27 cellular contexts compared by ENCODE assay signal in genomic region chr16:50137268-50137667, GRCh38. TPM values are rescaled to one million over a fixed set of nuclear protein-coding genes. Genes with fewer than 3 reads are reported as not detected.
DNase-seq lines count a peak whose midpoint lies in the region; ATAC-seq, FAIRE-seq and TF ChIP-seq lines count a peak whose summit lies in the region.
"Had no signal": no experiment of that assay in that cellular context is flagged by ENCODE, and none has a peak within 500 bp of the region (broad histone marks: within the 10 kb centered on the region; RNA-seq: fewer than 3 reads in every experiment).

No MANE protein-coding gene starts in this region.

- no peak overlapping the region for H3K4me3 ChIP-seq in K562
- no peak overlapping the region for H3K4me3 ChIP-seq in H1 (ENCODE audit: extremely low read depth in 1 of 4, insufficient read depth in 2 of 4, low read depth in 3 of 4, low read length in 4 of 4)
- no peak overlapping the region for H3K4me3 ChIP-seq in small intestine (ENCODE audit: low read depth in 1 of 2, low read length in 2 of 2)
- H3K4me3 ChIP-seq: BLaER1 had no signal

- H3K18ac ChIP-seq in H1 (ENCODE audit: extremely low read depth, low read length): no peak overlapping the region

- TF ChIP-seq POLR2A in K562 (conservative IDR thresholded peaks at IDR 0.05): no peak
- no peak for TF ChIP-seq POLR2A in H1 (IDR thresholded peaks at IDR 0.05; ENCODE audit: control extremely low read depth in 1 of 2, low read depth in 2 of 2, low read length in 2 of 2)

- no peak overlapping the region for H4K8ac ChIP-seq in H1 (ENCODE audit: extremely low read depth, insufficient read depth, low read length)

- H3K36me3 ChIP-seq in K562 (ENCODE audit: control insufficient read depth, insufficient read depth, low read length): no peaks in the 10 kb centered on the region
- no peaks in the 10 kb centered on the region for H3K36me3 ChIP-seq in H1 (ENCODE audit: control insufficient read depth in 2 of 4, insufficient read depth in 4 of 4, low read length in 3 of 4)
- H3K36me3 ChIP-seq in small intestine (ENCODE audit: control insufficient read depth in 2 of 2, insufficient read depth in 2 of 2, low read length in 2 of 2): no peaks in the 10 kb centered on the region
- H3K36me3 ChIP-seq: BE2C, BLaER1 had no signal

- WGBS in K562 (ENCODE audit: insufficient coverage, low coverage, missing lambda C conversion rate): 8% methylated on average over 3 of the region's 3 CpGs
- WGBS in H1 (ENCODE audit: extremely low coverage in 1 of 2, insufficient coverage in 1 of 2, insufficient read length in 1 of 2, insufficient replicate concordance in 2 of 2, low coverage in 1 of 2, low lambda C conversion rate in 2 of 2, missing lambda C conversion rate in 1 of 2), 2 experiments: 96% methylated on average over 3 of the region's 3 CpGs; no CpG with 5 or more reads in 1 of the 2 experiments
- WGBS in small intestine, 3 donors: 80 to 98% (median 91%) methylated on average over 3 of the region's 3 CpGs

- H3K23me2 ChIP-seq in H1 (ENCODE audit: low read depth, low read length): no peaks in the 10 kb centered on the region

- no peak overlapping the region for H2BK15ac ChIP-seq in H1 (ENCODE audit: low read length)

- H3K23ac ChIP-seq in H1 (ENCODE audit: insufficient read length): no peak overlapping the region

- H2AK5ac ChIP-seq in H1 (ENCODE audit: low read depth, low read length): no peak overlapping the region

- no peak overlapping the region for H2AFZ ChIP-seq in K562 (ENCODE audit: low read depth, low read length)
- H2AFZ ChIP-seq in H1 (ENCODE audit: low read length): 0 out of 2 replicates have a peak overlapping the region, but pooled peaks have one; percentile 40

- no peak overlapping the region for H2BK12ac ChIP-seq in H1 (ENCODE audit: low read depth, low read length)

- ATAC-seq in K562 (no peak), GM18519 (IDR thresholded peaks at IDR 0.05; ENCODE audit: low FRiP score, unreplicated experiment) (no peak)

- CTCF ChIA-PET in K562 (lab: Yijun Ruan, JAX; ENCODE audit: low intra/inter-chr PET ratio): no interaction called here
- CTCF ChIA-PET in H1 (lab: Charles Lee; ENCODE audit: partially characterized antibody): interaction anchor here (0.6 to 5.3 kb wide), 2 partner anchors 60 to 74 kb away, joined by 3 to 65 read pairs; no protein-coding TSS in a partner anchor
- CTCF ChIA-PET in GM10248 (lab: Yijun Ruan, JAX): interaction anchor here (0.8 to 4.1 kb wide), 3 partner anchors 9 to 72 kb away, joined by 3 to 25 read pairs (median 16); no protein-coding TSS in a partner anchor

- H3K4me3 Mint-ChIP-seq in T-helper 1 cell treated with Interleukin-12 subunit alpha and Interleukin-12 subunit beta and Interleukin-4 antibody, amounts not matched to agents 30 μg/mL and 1 μg/mL, for 36 hours: no peak overlapping the region
- H3K4me3 Mint-ChIP-seq: CD14-positive monocyte; CD4-positive, alpha-beta memory T cell; CD4-positive, CD25-positive, alpha-beta regulatory T cell; CD8-positive, alpha-beta memory T cell had no signal

- H3K27ac ChIP-seq in K562 (ENCODE audit: extremely low read depth, low read depth, low read length) (no peak overlapping the region), H1 (ENCODE audit: low read depth, low read length) (no peak overlapping the region), small intestine (ENCODE audit: low read depth in 1 of 2, low read length in 1 of 2) (peak overlapping the region in 1 of 2 donors; percentile 27)
- H3K27ac ChIP-seq: BLaER1 had no signal

- no peak overlapping the region for H2BK5ac ChIP-seq in H1 (ENCODE audit: low read depth, low read length)

- no peak overlapping the region for H3K14ac ChIP-seq in H1 (ENCODE audit: insufficient read length)

- H3K79me1 ChIP-seq in H1 (ENCODE audit: low read depth, low read length): no peaks in the 10 kb centered on the region

- H4K91ac ChIP-seq in H1 (replicated peaks; ENCODE audit: insufficient read length, low read length): no peak overlapping the region

- H3K56ac ChIP-seq in H1 (replicated peaks; ENCODE audit: insufficient read length, low read depth, low read length): no peak overlapping the region

- TF ChIP-seq EP300 in K562 (IDR thresholded peaks at IDR 0.05; ENCODE audit: low read length) (no peak), H1 (IDR thresholded peaks at IDR 0.05; ENCODE audit: borderline replicate concordance in 1 of 2, low read depth in 2 of 2, low read length in 2 of 2) (no peak)

- H3K9me1 ChIP-seq in K562 (ENCODE audit: control insufficient read depth, insufficient read depth, low read length): no peaks in the 10 kb centered on the region

- in situ Hi-C loops in K562 (cut with MboI): no loop called here

- H3K27me3 ChIP-seq in K562 (ENCODE audit: control insufficient read depth in 2 of 2, insufficient read depth in 2 of 2, low read length in 2 of 2) (peaks cover 12 to 15% of the 10 kb centered on the region in 2 experiments), H1 (replicated peaks in 1 of 4; ENCODE audit: control insufficient read depth in 3 of 4, extremely low read depth in 1 of 4, insufficient read depth in 3 of 4, low read length in 3 of 4) (no peaks in the 10 kb centered on the region), small intestine (ENCODE audit: control insufficient read depth in 2 of 2, insufficient read depth in 2 of 2, low read length in 2 of 2) (no peaks in the 10 kb centered on the region)
- H3K27me3 ChIP-seq: BE2C, BLaER1 had no signal

- BruUV-seq in K562 (replicated peaks; lab: Mats Ljungman, UMichigan): no TSS peak

- H3K9me3 ChIP-seq in K562 (replicated peaks; ENCODE audit: control insufficient read depth, insufficient read depth, low read depth, low read length) (no peaks in the 10 kb centered on the region), H1 (ENCODE audit: insufficient read depth in 2 of 2, low read depth in 1 of 2, low read length in 1 of 2) (no peaks in the 10 kb centered on the region), small intestine (ENCODE audit: control insufficient read depth, low read depth) (no peaks in the 10 kb centered on the region)
- H3K9me3 ChIP-seq: BE2C, BLaER1 had no signal

- H3K9ac ChIP-seq in K562 (ENCODE audit: insufficient read depth in 1 of 2, low read depth in 2 of 2, low read length in 2 of 2) (no peak overlapping the region), H1 (replicated peaks in 1 of 4; ENCODE audit: extremely low read depth in 1 of 4, low read depth in 3 of 4, low read length in 3 of 4) (no peak overlapping the region)
- H3K9ac ChIP-seq: BLaER1 had no signal

- no peaks in the 10 kb centered on the region for H3K36me3 Mint-ChIP-seq in T-helper 1 cell treated with Interleukin-12 subunit alpha and Interleukin-12 subunit beta and Interleukin-4 antibody, amounts not matched to agents 30 μg/mL and 1 μg/mL, for 36 hours (ENCODE audit: low read depth)
- H3K36me3 Mint-ChIP-seq: CD14-positive monocyte; CD4-positive, alpha-beta memory T cell; CD4-positive, CD25-positive, alpha-beta regulatory T cell; CD8-positive, alpha-beta memory T cell had no signal

- H2BK120ac ChIP-seq in H1 (replicated peaks; ENCODE audit: low read depth, low read length): no peak overlapping the region

- no peak overlapping the region for H4K5ac ChIP-seq in H1 (ENCODE audit: insufficient read length, low read depth, low read length)

- H3K79me2 ChIP-seq in K562 (ENCODE audit: control insufficient read depth, insufficient read depth, low read length): no peaks in the 10 kb centered on the region
- no peaks in the 10 kb centered on the region for H3K79me2 ChIP-seq in H1 (ENCODE audit: control insufficient read depth in 1 of 2, insufficient read depth in 2 of 2, low read length in 2 of 2)

- H4K20me1 ChIP-seq in K562 (replicated peaks; ENCODE audit: control insufficient read depth, insufficient read depth, low read length): no peaks in the 10 kb centered on the region
- no peaks in the 10 kb centered on the region for H4K20me1 ChIP-seq in H1 (replicated peaks in 1 of 2; ENCODE audit: control insufficient read depth in 1 of 2, insufficient read depth in 2 of 2, low read length in 2 of 2)
- H4K20me1 ChIP-seq: BLaER1 had no signal

- FAIRE-seq in K562 (lab: Jason Lieb, UNC) (no peak), H1 (lab: Jason Lieb, UNC) (no peak), small intestine (lab: Jason Lieb, UNC) (no peak)
- FAIRE-seq: A204.1, GM12891 had no signal

- H3K4me1 ChIP-seq in K562 (replicated peaks in 1 of 2; ENCODE audit: control insufficient read depth in 2 of 2, insufficient read depth in 2 of 2, low read length in 2 of 2) (no peaks in the 10 kb centered on the region), H1 (replicated peaks in 1 of 4; ENCODE audit: control insufficient read depth in 3 of 4, insufficient read depth in 4 of 4, low read length in 3 of 4) (no peaks in the 10 kb centered on the region), small intestine (ENCODE audit: control insufficient read depth in 2 of 2, insufficient read depth in 1 of 2, low read depth in 1 of 2, low read length in 1 of 2) (peaks cover 0 to 2% of the 10 kb centered on the region in 2 donors)
- H3K4me1 ChIP-seq: BE2C, BLaER1 had no signal

- no peaks in the 10 kb centered on the region for H3K27me3 Mint-ChIP-seq in T-helper 1 cell treated with Interleukin-12 subunit alpha and Interleukin-12 subunit beta and Interleukin-4 antibody, amounts not matched to agents 30 μg/mL and 1 μg/mL, for 36 hours (ENCODE audit: low read depth)
- H3K27me3 Mint-ChIP-seq: CD4-positive, alpha-beta memory T cell had no signal

- peak overlapping the region; percentile 39 for H3K27ac Mint-ChIP-seq in T-helper 1 cell treated with Interleukin-12 subunit alpha and Interleukin-12 subunit beta and Interleukin-4 antibody, amounts not matched to agents 30 μg/mL and 1 μg/mL, for 36 hours
- H3K27ac Mint-ChIP-seq: CD14-positive monocyte; CD4-positive, CD25-positive, alpha-beta regulatory T cell; CD8-positive, alpha-beta memory T cell had no signal

- TF ChIP-seq CTCF in K562 (IDR thresholded peaks at IDR 0.05 in 2 of 3, conservative IDR thresholded peaks at IDR 0.05 in 1 of 3; ENCODE audit: insufficient read depth in 2 of 3, low read depth in 1 of 3, low read length in 3 of 3) (no peak), H1 (IDR thresholded peaks at IDR 0.05; ENCODE audit: control extremely low read depth in 1 of 3, insufficient read depth in 1 of 3, low read depth in 1 of 3, low read length in 3 of 3) (no peak), GM10248 (IDR thresholded peaks at IDR 0.05; ENCODE audit: control extremely low read depth, extremely low read depth, low read depth, missing control alignments) (no peak)

- H3K9me3 Mint-ChIP-seq in T-helper 1 cell treated with Interleukin-12 subunit alpha and Interleukin-12 subunit beta and Interleukin-4 antibody, amounts not matched to agents 30 μg/mL and 1 μg/mL, for 36 hours: no peaks in the 10 kb centered on the region
- H3K9me3 Mint-ChIP-seq: CD4-positive, alpha-beta memory T cell; CD8-positive, alpha-beta memory T cell had no signal

- H3K4me1 Mint-ChIP-seq in T-helper 1 cell treated with Interleukin-12 subunit alpha and Interleukin-12 subunit beta and Interleukin-4 antibody, amounts not matched to agents 30 μg/mL and 1 μg/mL, for 36 hours (ENCODE audit: low read depth): peaks cover 4% of the 10 kb centered on the region
- H3K4me1 Mint-ChIP-seq: CD14-positive monocyte; CD4-positive, alpha-beta memory T cell; CD8-positive, alpha-beta memory T cell had no signal

- no peak overlapping the region for H2BK20ac ChIP-seq in H1 (ENCODE audit: low read length)

- intact Hi-C loops in K562 (cut with micrococcal nuclease): loop anchor here (5.0 kb wide), 1 partner anchor 75 kb away; no protein-coding TSS in a partner anchor

- POLR2A ChIA-PET in K562 (lab: Yijun Ruan, JAX) (no interaction called here), H1 (lab: Charles Lee; ENCODE audit: partially characterized antibody) (no interaction called here), GM10248 (lab: Yijun Ruan, JAX) (no interaction called here)

- H3K4ac ChIP-seq in H1 (replicated peaks; ENCODE audit: insufficient read length, low read depth, low read length): no peak overlapping the region

- H3K4me2 ChIP-seq in K562 (ENCODE audit: insufficient read depth, low read length) (no peak overlapping the region), H1 (ENCODE audit: insufficient read depth in 1 of 2, low read depth in 2 of 2, low read length in 2 of 2) (no peak overlapping the region)
- H3K4me2 ChIP-seq: BLaER1 had no signal

- TF ChIP-seq RAD21 in K562 (CRISPR knock-in tag; conservative IDR thresholded peaks at IDR 0.05 in 1 of 2, IDR thresholded peaks at IDR 0.05 in 1 of 2) (no peak), H1 (IDR thresholded peaks at IDR 0.05 in 1 of 2, conservative IDR thresholded peaks at IDR 0.05 in 1 of 2; ENCODE audit: low read depth in 2 of 2, low read length in 2 of 2) (no peak)

- DNase-seq in T-helper 1 cell (no peak), K562 (ENCODE audit: extremely low read depth in 1 of 4, low spot score in 3 of 4) (no peak), H1 (ENCODE audit: low read depth in 1 of 2, low spot score in 2 of 2) (no peak), small intestine (peak; percentile 85), hippocampal formation (lab: John Stamatoyannopoulos, UW) (no peak), GM10248 (ENCODE audit: extremely low spot score) (no peak)
- DNase-seq: 8988T; ACHN; BE2C; C1 segment of cervical spinal cord; CD4-positive, alpha-beta memory T cell; CD4-positive, CD25-positive, alpha-beta regulatory T cell; CD8-positive, alpha-beta memory T cell; COR-L47; DMS 273 treated with DMSO at 0.1 percent for 48 hours; DMS153; DMS53; DMS79; DND-41; EL; GDM1 had no signal

RNA-seq across cellular contexts. Expression of gene TENT4B, which starts 15.8 kb away (rescaled TPM):
- total RNA-seq in K562 (2011; cell fraction: chromatin; rRNA removed; ENCODE audit: low replicate concordance): 5.1 and 12.6 TPM in 2 replicates
- 4.1 and 4.5 TPM in 2 replicates for total RNA-seq in K562 (2011; cell fraction: nucleolus; rRNA removed)
- 5.6 and 7.9 TPM in 2 replicates for total RNA-seq in K562 (2011; cell fraction: nucleoplasm; rRNA removed)
- total RNA-seq in K562 (2014; rRNA removed): 5.8 and 6.8 TPM in 2 replicates
- 7.0 and 7.5 TPM in 2 replicates for total RNA-seq in K562 (2014; rRNA removed; fragmentation: Illumina TruSeq; extraction: Trizol)
- total RNA-seq in K562 (2015; rRNA removed; fragmentation: Illumina TruSeq; extraction: Trizol): 6.6 and 7.0 TPM in 2 replicates
- total RNA-seq in K562 (2021): 7.8 and 8.4 TPM in 2 replicates
- polyA plus RNA-seq in K562 (2011; rRNA removed): 5.9 and 6.9 TPM in 2 replicates
- 2.0 and 2.7 TPM in 2 replicates for polyA plus RNA-seq in K562 (2011; cell fraction: cytosol; rRNA removed)
- 4.1 and 4.3 TPM in 2 replicates for polyA plus RNA-seq in K562 (2011; cell fraction: nucleus; rRNA removed)
- 2.9 and 4.9 TPM in 2 replicates for polyA plus RNA-seq in K562 (2012)
- polyA plus RNA-seq in K562 (2014; fragmentation: Illumina TruSeq; extraction: Trizol): 6.9 and 8.3 TPM in 2 replicates
- 1 to 10 TPM; 5.2 to 7.7 TPM for polyA plus RNA-seq in K562 (2014; fragmentation: Nextera tagmentation; extraction: Ambion mirVana)
- polyA plus RNA-seq in K562 (2014; rRNA removed): 4.1 and 5.8 TPM in 2 replicates
- polyA minus RNA-seq in K562 (2011; rRNA and poly(A)+ RNA removed): 14.7 and 16.8 TPM in 2 replicates
- polyA minus RNA-seq in K562 (2011; cell fraction: cytosol; rRNA and poly(A)+ RNA removed): 5.6 and 6.7 TPM in 2 replicates
- 3.0 and 5.0 TPM in 2 replicates for polyA minus RNA-seq in K562 (2011; cell fraction: nucleus; rRNA and poly(A)+ RNA removed)
- 14.3 and 15.7 TPM in 2 replicates for total RNA-seq in H1 (2021; fragmentation: NEBNext Ultra II Directional; extraction: Animal tissue kit (Norgen Biotek cat#: 25700))
- 3.1 and 4.2 TPM in 2 replicates for polyA plus RNA-seq in H1 (2011; rRNA removed)
- polyA plus RNA-seq in H1 (2011; cell fraction: cytosol; rRNA removed): 4.8 TPM
- polyA plus RNA-seq in H1 (2011; cell fraction: nucleus; rRNA removed): 4.0 TPM
- 5.8 to 8.1 TPM (median 6.3 TPM) in 4 replicates for polyA plus RNA-seq in H1 (2012, experiment 1 of 2)
- 0.80 TPM for polyA plus RNA-seq in H1 (2012, experiment 2 of 2)
- polyA plus RNA-seq in H1 (2013, experiment 1 of 2): 8.8 TPM
- polyA plus RNA-seq in H1 (2013, experiment 2 of 2): 9.5 TPM
- polyA minus RNA-seq in H1 (2011; rRNA and poly(A)+ RNA removed): 13.1 and 17.9 TPM in 2 replicates
- polyA minus RNA-seq in H1 (2011; cell fraction: cytosol; rRNA and poly(A)+ RNA removed): 9.9 TPM
- 11.6 TPM for polyA minus RNA-seq in H1 (2011; cell fraction: nucleus; rRNA and poly(A)+ RNA removed)
- polyA plus RNA-seq in small intestine: 1 to 10 TPM; 5.1 to 8.9 (median 5.8) TPM
